ENCODE assay signal across 1 cellular context in the genomic region with DNA sequence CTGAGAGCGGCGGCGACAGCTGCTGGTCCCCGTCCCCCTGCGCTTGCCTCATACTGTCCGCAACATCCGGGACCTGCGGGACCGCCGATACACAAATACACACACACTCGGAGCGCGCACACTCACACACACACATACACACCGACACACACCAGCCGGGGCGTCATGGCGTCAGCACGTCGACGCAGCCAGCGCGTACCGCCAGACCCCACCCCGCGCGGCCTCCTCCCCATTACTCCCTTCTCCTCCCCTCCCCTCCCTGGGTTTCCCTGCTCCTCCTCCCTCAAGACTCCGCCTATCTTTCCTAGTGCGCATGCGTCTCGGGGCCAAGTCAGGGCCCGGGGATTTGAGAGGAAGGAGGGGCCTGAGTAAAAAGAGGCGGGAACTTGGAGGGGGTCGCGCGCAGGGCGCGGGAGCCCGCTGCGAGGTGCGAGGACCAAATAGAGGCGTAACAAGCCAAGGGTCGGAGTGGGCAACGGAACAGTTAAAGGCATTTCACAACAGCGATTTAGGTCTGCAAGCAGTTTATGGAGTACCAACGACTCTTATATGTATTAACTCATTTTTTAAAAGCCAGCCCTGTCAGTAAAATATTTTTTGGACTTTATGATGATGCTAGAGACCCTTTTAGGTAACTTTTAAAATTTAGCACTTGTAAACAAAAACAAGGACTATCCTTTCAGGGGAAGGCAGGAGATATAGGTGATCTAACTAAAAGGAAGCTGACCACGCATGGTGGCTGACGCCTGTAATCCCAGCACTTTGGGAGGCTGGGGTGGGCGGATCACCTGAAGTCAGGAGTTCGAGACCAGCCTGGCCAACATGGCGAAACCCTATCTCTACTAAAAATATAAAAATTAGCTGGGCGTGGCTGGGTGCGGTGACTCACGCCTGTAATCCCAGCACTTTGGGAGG.
A peak's percentile ranks its signal among the peaks of the same experiment; 100 is the strongest.
TF ChIP-seq lines count a peak whose summit lies in the region.

A gene (minus strand): TSS at position 165 of the 915 bp plus-strand sequence. CDS start 55,287 bp downstream, outside the sequence.

TF ChIP-seq in K562, 482 proteins besides CTCF, POLR2A, EP300 and RAD21 (continued from another document and continues in another):
- TF ChIP-seq, protein P1, sequence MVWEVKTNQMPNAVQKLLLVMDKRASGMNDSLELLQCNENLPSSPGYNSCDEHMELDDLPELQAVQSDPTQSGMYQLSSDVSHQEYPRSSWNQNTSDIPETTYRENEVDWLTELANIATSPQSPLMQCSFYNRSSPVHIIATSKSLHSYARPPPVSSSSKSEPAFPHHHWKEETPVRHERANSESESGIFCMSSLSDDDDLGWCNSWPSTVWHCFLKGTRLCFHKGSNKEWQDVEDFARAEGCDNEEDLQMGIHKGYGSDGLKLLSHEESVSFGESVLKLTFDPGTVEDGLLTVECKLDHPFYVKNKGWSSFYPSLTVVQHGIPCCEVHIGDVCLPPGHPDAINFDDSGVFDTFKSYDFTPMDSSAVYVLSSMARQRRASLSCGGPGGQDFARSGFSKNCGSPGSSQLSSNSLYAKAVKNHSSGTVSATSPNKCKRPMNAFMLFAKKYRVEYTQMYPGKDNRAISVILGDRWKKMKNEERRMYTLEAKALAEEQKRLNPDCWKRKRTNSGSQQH (CRISPR knock-in tag; IDR thresholded peaks at IDR 0.05): no peak
- 0 out of 2 replicates have a peak, but pooled peaks have one; percentile 1 for TF ChIP-seq SPI1 (IDR thresholded peaks at IDR 0.05; ENCODE audit: borderline replicate concordance, low read depth, low read length)
- no peak for TF ChIP-seq ZNF444 (CRISPR knock-in tag; IDR thresholded peaks at IDR 0.05)
- peak; percentile 49 for TF ChIP-seq GABPA (tag; conservative IDR thresholded peaks at IDR 0.05; ENCODE audit: low read depth)
- TF ChIP-seq, protein P2, sequence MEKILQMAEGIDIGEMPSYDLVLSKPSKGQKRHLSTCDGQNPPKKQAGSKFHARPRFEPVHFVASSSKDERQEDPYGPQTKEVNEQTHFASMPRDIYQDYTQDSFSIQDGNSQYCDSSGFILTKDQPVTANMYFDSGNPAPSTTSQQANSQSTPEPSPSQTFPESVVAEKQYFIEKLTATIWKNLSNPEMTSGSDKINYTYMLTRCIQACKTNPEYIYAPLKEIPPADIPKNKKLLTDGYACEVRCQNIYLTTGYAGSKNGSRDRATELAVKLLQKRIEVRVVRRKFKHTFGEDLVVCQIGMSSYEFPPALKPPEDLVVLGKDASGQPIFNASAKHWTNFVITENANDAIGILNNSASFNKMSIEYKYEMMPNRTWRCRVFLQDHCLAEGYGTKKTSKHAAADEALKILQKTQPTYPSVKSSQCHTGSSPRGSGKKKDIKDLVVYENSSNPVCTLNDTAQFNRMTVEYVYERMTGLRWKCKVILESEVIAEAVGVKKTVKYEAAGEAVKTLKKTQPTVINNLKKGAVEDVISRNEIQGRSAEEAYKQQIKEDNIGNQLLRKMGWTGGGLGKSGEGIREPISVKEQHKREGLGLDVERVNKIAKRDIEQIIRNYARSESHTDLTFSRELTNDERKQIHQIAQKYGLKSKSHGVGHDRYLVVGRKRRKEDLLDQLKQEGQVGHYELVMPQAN (IDR thresholded peaks at IDR 0.05; ENCODE audit: borderline replicate concordance): 0 out of 2 replicates have a peak, but pooled peaks have one; percentile 12
- TF ChIP-seq, protein P3, sequence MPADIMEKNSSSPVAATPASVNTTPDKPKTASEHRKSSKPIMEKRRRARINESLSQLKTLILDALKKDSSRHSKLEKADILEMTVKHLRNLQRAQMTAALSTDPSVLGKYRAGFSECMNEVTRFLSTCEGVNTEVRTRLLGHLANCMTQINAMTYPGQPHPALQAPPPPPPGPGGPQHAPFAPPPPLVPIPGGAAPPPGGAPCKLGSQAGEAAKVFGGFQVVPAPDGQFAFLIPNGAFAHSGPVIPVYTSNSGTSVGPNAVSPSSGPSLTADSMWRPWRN (IDR thresholded peaks at IDR 0.05; ENCODE audit: low read depth): no peak
- TF ChIP-seq KDM4B (IDR thresholded peaks at IDR 0.05; ENCODE audit: borderline replicate concordance in 2 of 2, low read depth in 1 of 2): peak in 1 of 2 experiments; percentile 70; a peak in 1 of 4 replicates
- TF ChIP-seq, protein P4, sequence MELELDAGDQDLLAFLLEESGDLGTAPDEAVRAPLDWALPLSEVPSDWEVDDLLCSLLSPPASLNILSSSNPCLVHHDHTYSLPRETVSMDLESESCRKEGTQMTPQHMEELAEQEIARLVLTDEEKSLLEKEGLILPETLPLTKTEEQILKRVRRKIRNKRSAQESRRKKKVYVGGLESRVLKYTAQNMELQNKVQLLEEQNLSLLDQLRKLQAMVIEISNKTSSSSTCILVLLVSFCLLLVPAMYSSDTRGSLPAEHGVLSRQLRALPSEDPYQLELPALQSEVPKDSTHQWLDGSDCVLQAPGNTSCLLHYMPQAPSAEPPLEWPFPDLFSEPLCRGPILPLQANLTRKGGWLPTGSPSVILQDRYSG (tag; conservative IDR thresholded peaks at IDR 0.05; ENCODE audit: low read depth): 0 out of 2 replicates have a peak, but pooled peaks have one; percentile 47
- TF ChIP-seq ZNF77 (CRISPR knock-in tag; IDR thresholded peaks at IDR 0.05): no peak
- TF ChIP-seq U2AF2 (optimal IDR thresholded peaks at IDR 0.05; ENCODE audit: low read depth, low read length): no peak
- TF ChIP-seq ZFX (CRISPR knock-in tag; IDR thresholded peaks at IDR 0.05): peak; percentile 57; the same call in 1 of the 2 replicates
- TF ChIP-seq CAMTA2 (CRISPR knock-in tag; conservative IDR thresholded peaks at IDR 0.05): no peak
- TF ChIP-seq SAFB (IDR thresholded peaks at IDR 0.05; ENCODE audit: borderline replicate concordance, low read depth, low read length): no peak
- TF ChIP-seq ZNF57 (CRISPR knock-in tag; IDR thresholded peaks at IDR 0.05): no peak
- TF ChIP-seq, protein P5, sequence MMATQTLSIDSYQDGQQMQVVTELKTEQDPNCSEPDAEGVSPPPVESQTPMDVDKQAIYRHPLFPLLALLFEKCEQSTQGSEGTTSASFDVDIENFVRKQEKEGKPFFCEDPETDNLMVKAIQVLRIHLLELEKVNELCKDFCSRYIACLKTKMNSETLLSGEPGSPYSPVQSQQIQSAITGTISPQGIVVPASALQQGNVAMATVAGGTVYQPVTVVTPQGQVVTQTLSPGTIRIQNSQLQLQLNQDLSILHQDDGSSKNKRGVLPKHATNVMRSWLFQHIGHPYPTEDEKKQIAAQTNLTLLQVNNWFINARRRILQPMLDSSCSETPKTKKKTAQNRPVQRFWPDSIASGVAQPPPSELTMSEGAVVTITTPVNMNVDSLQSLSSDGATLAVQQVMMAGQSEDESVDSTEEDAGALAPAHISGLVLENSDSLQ (IDR thresholded peaks at IDR 0.05): peak; percentile 81
- no peak for TF ChIP-seq EWSR1 (IDR thresholded peaks at IDR 0.05; ENCODE audit: borderline replicate concordance, low read depth, partially characterized antibody)
- TF ChIP-seq PML (IDR thresholded peaks at IDR 0.05; ENCODE audit: low read length): no peak; the same call in 1 of the 2 replicates
- TF ChIP-seq NFYB (IDR thresholded peaks at IDR 0.05; ENCODE audit: extremely low read depth, insufficient read length): peak; percentile 2
- no peak for TF ChIP-seq SREBF1 (IDR thresholded peaks at IDR 0.05; ENCODE audit: borderline replicate concordance, low read depth, low read length)
- TF ChIP-seq SP1 (CRISPR knock-in tag; IDR thresholded peaks at IDR 0.05): peak; percentile 85
- TF ChIP-seq GATAD2B (IDR thresholded peaks at IDR 0.05; ENCODE audit: borderline replicate concordance): no peak
- TF ChIP-seq FOXP1 (CRISPR knock-in tag; IDR thresholded peaks at IDR 0.05): peak; percentile 88
- TF ChIP-seq NFATC3 (IDR thresholded peaks at IDR 0.05): no peak
- no peak for TF ChIP-seq FOS (IDR thresholded peaks at IDR 0.05; ENCODE audit: extremely low read depth, insufficient read length)
- peak; percentile 82 for TF ChIP-seq RBFOX2 (IDR thresholded peaks at IDR 0.05; ENCODE audit: low read depth, low read length)
- TF ChIP-seq, protein P6, sequence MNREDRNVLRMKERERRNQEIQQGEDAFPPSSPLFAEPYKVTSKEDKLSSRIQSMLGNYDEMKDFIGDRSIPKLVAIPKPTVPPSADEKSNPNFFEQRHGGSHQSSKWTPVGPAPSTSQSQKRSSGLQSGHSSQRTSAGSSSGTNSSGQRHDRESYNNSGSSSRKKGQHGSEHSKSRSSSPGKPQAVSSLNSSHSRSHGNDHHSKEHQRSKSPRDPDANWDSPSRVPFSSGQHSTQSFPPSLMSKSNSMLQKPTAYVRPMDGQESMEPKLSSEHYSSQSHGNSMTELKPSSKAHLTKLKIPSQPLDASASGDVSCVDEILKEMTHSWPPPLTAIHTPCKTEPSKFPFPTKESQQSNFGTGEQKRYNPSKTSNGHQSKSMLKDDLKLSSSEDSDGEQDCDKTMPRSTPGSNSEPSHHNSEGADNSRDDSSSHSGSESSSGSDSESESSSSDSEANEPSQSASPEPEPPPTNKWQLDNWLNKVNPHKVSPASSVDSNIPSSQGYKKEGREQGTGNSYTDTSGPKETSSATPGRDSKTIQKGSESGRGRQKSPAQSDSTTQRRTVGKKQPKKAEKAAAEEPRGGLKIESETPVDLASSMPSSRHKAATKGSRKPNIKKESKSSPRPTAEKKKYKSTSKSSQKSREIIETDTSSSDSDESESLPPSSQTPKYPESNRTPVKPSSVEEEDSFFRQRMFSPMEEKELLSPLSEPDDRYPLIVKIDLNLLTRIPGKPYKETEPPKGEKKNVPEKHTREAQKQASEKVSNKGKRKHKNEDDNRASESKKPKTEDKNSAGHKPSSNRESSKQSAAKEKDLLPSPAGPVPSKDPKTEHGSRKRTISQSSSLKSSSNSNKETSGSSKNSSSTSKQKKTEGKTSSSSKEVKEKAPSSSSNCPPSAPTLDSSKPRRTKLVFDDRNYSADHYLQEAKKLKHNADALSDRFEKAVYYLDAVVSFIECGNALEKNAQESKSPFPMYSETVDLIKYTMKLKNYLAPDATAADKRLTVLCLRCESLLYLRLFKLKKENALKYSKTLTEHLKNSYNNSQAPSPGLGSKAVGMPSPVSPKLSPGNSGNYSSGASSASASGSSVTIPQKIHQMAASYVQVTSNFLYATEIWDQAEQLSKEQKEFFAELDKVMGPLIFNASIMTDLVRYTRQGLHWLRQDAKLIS (CRISPR knock-in tag; IDR thresholded peaks at IDR 0.05): no peak; the same call in 1 of the 2 replicates
- TF ChIP-seq, protein P7, sequence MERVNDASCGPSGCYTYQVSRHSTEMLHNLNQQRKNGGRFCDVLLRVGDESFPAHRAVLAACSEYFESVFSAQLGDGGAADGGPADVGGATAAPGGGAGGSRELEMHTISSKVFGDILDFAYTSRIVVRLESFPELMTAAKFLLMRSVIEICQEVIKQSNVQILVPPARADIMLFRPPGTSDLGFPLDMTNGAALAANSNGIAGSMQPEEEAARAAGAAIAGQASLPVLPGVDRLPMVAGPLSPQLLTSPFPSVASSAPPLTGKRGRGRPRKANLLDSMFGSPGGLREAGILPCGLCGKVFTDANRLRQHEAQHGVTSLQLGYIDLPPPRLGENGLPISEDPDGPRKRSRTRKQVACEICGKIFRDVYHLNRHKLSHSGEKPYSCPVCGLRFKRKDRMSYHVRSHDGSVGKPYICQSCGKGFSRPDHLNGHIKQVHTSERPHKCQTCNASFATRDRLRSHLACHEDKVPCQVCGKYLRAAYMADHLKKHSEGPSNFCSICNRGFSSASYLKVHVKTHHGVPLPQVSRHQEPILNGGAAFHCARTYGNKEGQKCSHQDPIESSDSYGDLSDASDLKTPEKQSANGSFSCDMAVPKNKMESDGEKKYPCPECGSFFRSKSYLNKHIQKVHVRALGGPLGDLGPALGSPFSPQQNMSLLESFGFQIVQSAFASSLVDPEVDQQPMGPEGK (CRISPR knock-in tag; IDR thresholded peaks at IDR 0.05; ENCODE audit: borderline replicate concordance): no peak
- no peak; the same call in 1 of the 2 replicates for TF ChIP-seq ZNF644 (tag; IDR thresholded peaks at IDR 0.05; ENCODE audit: low read depth)
- TF ChIP-seq, protein P8, sequence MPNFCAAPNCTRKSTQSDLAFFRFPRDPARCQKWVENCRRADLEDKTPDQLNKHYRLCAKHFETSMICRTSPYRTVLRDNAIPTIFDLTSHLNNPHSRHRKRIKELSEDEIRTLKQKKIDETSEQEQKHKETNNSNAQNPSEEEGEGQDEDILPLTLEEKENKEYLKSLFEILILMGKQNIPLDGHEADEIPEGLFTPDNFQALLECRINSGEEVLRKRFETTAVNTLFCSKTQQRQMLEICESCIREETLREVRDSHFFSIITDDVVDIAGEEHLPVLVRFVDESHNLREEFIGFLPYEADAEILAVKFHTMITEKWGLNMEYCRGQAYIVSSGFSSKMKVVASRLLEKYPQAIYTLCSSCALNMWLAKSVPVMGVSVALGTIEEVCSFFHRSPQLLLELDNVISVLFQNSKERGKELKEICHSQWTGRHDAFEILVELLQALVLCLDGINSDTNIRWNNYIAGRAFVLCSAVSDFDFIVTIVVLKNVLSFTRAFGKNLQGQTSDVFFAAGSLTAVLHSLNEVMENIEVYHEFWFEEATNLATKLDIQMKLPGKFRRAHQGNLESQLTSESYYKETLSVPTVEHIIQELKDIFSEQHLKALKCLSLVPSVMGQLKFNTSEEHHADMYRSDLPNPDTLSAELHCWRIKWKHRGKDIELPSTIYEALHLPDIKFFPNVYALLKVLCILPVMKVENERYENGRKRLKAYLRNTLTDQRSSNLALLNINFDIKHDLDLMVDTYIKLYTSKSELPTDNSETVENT (CRISPR knock-in tag; IDR thresholded peaks at IDR 0.05): no peak
- TF ChIP-seq CBFA2T3 (IDR thresholded peaks at IDR 0.05): 0 out of 2 replicates have a peak, but pooled peaks have one; percentile 3
- TF ChIP-seq JUN (IDR thresholded peaks at IDR 0.05; ENCODE audit: borderline replicate concordance, low read depth, low read length): no peak
- TF ChIP-seq JUN (CRISPR knock-in tag; IDR thresholded peaks at IDR 0.05; ENCODE audit: borderline replicate concordance): peak; percentile 62; the same call in 1 of the 2 replicates
- TF ChIP-seq, protein P9, sequence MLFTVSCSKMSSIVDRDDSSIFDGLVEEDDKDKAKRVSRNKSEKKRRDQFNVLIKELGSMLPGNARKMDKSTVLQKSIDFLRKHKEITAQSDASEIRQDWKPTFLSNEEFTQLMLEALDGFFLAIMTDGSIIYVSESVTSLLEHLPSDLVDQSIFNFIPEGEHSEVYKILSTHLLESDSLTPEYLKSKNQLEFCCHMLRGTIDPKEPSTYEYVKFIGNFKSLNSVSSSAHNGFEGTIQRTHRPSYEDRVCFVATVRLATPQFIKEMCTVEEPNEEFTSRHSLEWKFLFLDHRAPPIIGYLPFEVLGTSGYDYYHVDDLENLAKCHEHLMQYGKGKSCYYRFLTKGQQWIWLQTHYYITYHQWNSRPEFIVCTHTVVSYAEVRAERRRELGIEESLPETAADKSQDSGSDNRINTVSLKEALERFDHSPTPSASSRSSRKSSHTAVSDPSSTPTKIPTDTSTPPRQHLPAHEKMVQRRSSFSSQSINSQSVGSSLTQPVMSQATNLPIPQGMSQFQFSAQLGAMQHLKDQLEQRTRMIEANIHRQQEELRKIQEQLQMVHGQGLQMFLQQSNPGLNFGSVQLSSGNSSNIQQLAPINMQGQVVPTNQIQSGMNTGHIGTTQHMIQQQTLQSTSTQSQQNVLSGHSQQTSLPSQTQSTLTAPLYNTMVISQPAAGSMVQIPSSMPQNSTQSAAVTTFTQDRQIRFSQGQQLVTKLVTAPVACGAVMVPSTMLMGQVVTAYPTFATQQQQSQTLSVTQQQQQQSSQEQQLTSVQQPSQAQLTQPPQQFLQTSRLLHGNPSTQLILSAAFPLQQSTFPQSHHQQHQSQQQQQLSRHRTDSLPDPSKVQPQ (CRISPR knock-in tag; IDR thresholded peaks at IDR 0.05; ENCODE audit: borderline replicate concordance): no peak
